1 cellular context compared by ENCODE assay signal in the genomic region with DNA sequence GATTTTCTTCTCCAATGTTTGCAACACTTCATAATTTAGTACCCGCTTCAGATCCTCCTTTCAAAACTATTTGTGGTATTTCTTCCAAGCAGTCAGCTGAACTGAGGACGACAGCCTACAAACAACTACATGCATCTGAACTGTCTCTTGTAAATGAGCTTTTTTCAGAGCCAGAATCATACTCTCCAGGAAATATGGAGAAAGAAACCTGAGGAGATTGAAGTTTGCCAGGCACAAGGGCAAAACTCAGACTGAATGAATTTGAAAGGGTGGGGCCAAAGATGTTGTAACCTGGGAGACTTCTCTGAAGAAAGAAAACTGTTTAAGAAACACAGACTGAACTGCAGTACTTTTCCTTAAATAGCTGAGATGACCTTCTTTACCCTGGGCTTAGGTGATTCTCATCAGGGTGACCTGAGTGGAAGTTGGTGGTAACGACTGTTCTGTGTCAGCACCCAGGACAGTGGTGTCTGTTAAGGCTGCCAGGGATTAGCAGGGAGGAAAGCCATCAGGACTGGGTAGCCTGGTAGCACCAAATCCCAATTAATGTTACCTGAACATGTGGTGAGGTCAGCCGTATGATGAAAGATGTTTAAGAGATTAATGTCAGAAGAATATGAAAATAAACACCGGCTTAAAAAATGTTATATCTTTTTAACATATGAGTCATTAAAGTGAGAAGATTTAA.
TF ChIP-seq lines count a peak whose summit lies in the region.

No MANE protein-coding gene starts in this region.

TF ChIP-seq in SK-N-SH, 30 proteins besides CTCF, POLR2A, EP300 and RAD21 (continued from another document):
- TF ChIP-seq, protein P1, sequence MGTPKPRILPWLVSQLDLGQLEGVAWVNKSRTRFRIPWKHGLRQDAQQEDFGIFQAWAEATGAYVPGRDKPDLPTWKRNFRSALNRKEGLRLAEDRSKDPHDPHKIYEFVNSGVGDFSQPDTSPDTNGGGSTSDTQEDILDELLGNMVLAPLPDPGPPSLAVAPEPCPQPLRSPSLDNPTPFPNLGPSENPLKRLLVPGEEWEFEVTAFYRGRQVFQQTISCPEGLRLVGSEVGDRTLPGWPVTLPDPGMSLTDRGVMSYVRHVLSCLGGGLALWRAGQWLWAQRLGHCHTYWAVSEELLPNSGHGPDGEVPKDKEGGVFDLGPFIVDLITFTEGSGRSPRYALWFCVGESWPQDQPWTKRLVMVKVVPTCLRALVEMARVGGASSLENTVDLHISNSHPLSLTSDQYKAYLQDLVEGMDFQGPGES (IDR thresholded peaks at IDR 0.05; ENCODE audit: low read depth, low read length): no peak
